In genomic region chr2:40827371-40827770, GRCh38 we compare ENCODE assay signal across 17 cellular contexts.
DNase-seq lines count a peak whose midpoint lies in the region; ATAC-seq and TF ChIP-seq lines count a peak whose summit lies in the region.
"Had no signal": no experiment of that assay in that cellular context is flagged by ENCODE, and none has a peak within 500 bp of the region (broad histone marks: within the 10 kb centered on the region; RNA-seq: fewer than 3 reads in every experiment).

No MANE protein-coding gene starts in this region.

- peaks cover 11% of the 10 kb centered on the region for H3K4me1 Mint-ChIP-seq in activated naive CD4-positive, alpha-beta T cell treated with anti-CD3 and anti-CD28 coated beads, Interleukin-2, amount 10 ng/mL, durations not matched to agents 7 days and 5 days
- peaks cover 7% of the 10 kb centered on the region for H3K4me1 Mint-ChIP-seq in activated naive CD4-positive, alpha-beta T cell treated with anti-CD3 and anti-CD28 coated beads for 36 hours (ENCODE audit: low read depth)
- no peaks in the 10 kb centered on the region for H3K4me1 Mint-ChIP-seq in WTC11
- H3K4me1 Mint-ChIP-seq: IgD-negative memory B cell had no signal

- no peaks in the 10 kb centered on the region for H3K36me3 Mint-ChIP-seq in activated naive CD4-positive, alpha-beta T cell treated with anti-CD3 and anti-CD28 coated beads, Interleukin-2, amount 10 ng/mL, durations not matched to agents 7 days and 5 days
- no peaks in the 10 kb centered on the region for H3K36me3 Mint-ChIP-seq in activated naive CD4-positive, alpha-beta T cell treated with anti-CD3 and anti-CD28 coated beads for 36 hours (ENCODE audit: low read depth)
- no peaks in the 10 kb centered on the region for H3K36me3 Mint-ChIP-seq in WTC11
- H3K36me3 Mint-ChIP-seq: IgD-negative memory B cell had no signal

- H3K9me3 Mint-ChIP-seq in activated naive CD4-positive, alpha-beta T cell treated with anti-CD3 and anti-CD28 coated beads, Interleukin-2, amount 10 ng/mL, durations not matched to agents 7 days and 5 days, result no peaks in the 10 kb centered on the region
- peaks cover 7% of the 10 kb centered on the region for H3K9me3 Mint-ChIP-seq in activated naive CD4-positive, alpha-beta T cell treated with anti-CD3 and anti-CD28 coated beads for 36 hours
- H3K9me3 Mint-ChIP-seq in WTC11, result no peaks in the 10 kb centered on the region

- TF ChIP-seq CTCF in WTC11 (IDR thresholded peaks at IDR 0.05), result no peak

- DNase-seq in activated naive CD4-positive, alpha-beta T cell treated with anti-CD3 and anti-CD28 coated beads, Interleukin-2, amount 10 ng/mL, durations not matched to agents 7 days and 5 days, result no peak
- DNase-seq in activated naive CD4-positive, alpha-beta T cell treated with anti-CD3 and anti-CD28 coated beads for 36 hours, result no peak
- DNase-seq in NCI-H146 (lab: John Stamatoyannopoulos, UW) (peak; percentile 44), WTC11 (ENCODE audit: low spot score) (no peak), NCI-H524 (lab: John Stamatoyannopoulos, UW) (no peak)
- DNase-seq: ACHN, COR-L47, H7, Kasumi-1, MM.1S, NCI-H1105, NCI-H187, NCI-H526, PC-9 had no signal

- intact Hi-C loops in activated naive CD4-positive, alpha-beta T cell treated with anti-CD3 and anti-CD28 coated beads for 36 hours (cut with micrococcal nuclease), result no loop called here

- peak overlapping the region; percentile 6 for H3K27ac Mint-ChIP-seq in activated naive CD4-positive, alpha-beta T cell treated with anti-CD3 and anti-CD28 coated beads, Interleukin-2, amount 10 ng/mL, durations not matched to agents 7 days and 5 days
- H3K27ac Mint-ChIP-seq in activated naive CD4-positive, alpha-beta T cell treated with anti-CD3 and anti-CD28 coated beads for 36 hours, result no peak overlapping the region
- H3K27ac Mint-ChIP-seq in WTC11, result no peak overlapping the region
- H3K27ac Mint-ChIP-seq: IgD-negative memory B cell had no signal

- POLR2A ChIA-PET in WTC11 (lab: Charles Lee), result no interaction called here

- H3K4me3 Mint-ChIP-seq in activated naive CD4-positive, alpha-beta T cell treated with anti-CD3 and anti-CD28 coated beads, Interleukin-2, amount 10 ng/mL, durations not matched to agents 7 days and 5 days, result no peak overlapping the region
- no peak overlapping the region for H3K4me3 Mint-ChIP-seq in activated naive CD4-positive, alpha-beta T cell treated with anti-CD3 and anti-CD28 coated beads for 36 hours
- no peak overlapping the region for H3K4me3 Mint-ChIP-seq in WTC11
- H3K4me3 Mint-ChIP-seq: IgD-negative memory B cell had no signal

- H3K27me3 Mint-ChIP-seq in activated naive CD4-positive, alpha-beta T cell treated with anti-CD3 and anti-CD28 coated beads, Interleukin-2, amount 10 ng/mL, durations not matched to agents 7 days and 5 days, result no peaks in the 10 kb centered on the region
- H3K27me3 Mint-ChIP-seq in activated naive CD4-positive, alpha-beta T cell treated with anti-CD3 and anti-CD28 coated beads for 36 hours (ENCODE audit: low read depth), result no peaks in the 10 kb centered on the region
- no peaks in the 10 kb centered on the region for H3K27me3 Mint-ChIP-seq in WTC11 (ENCODE audit: low read depth)
- H3K27me3 Mint-ChIP-seq: IgD-negative memory B cell had no signal

- peak; percentile 72 for ATAC-seq in WTC11
- no peak for ATAC-seq in HG03139 (IDR thresholded peaks at IDR 0.05; ENCODE audit: unreplicated experiment)
- no peak for ATAC-seq in GM19467 (IDR thresholded peaks at IDR 0.05; ENCODE audit: unreplicated experiment)

- CTCF ChIA-PET in activated naive CD4-positive, alpha-beta T cell treated with anti-CD3 and anti-CD28 coated beads, Interleukin-2, amount 10 ng/mL, durations not matched to agents 7 days and 5 days (lab: Charles Lee), result no interaction called here
- CTCF ChIA-PET in activated naive CD4-positive, alpha-beta T cell treated with anti-CD3 and anti-CD28 coated beads for 36 hours (lab: Charles Lee), result no interaction called here
- CTCF ChIA-PET in WTC11 (lab: Charles Lee), result no interaction called here

TF ChIP-seq in WTC11, 78 proteins besides CTCF, POLR2A, EP300 and RAD21 (continues in another document):
- TF ChIP-seq SOX15 (CRISPR knock-in tag; IDR thresholded peaks at IDR 0.05), result no peak
- no peak for TF ChIP-seq JAZF1 (CRISPR knock-in tag; IDR thresholded peaks at IDR 0.05)
- TF ChIP-seq KAT7 (CRISPR knock-in tag; IDR thresholded peaks at IDR 0.05; ENCODE audit: borderline replicate concordance), result no peak
- TF ChIP-seq ZMAT4 (CRISPR knock-in tag; IDR thresholded peaks at IDR 0.05), result no peak
- no peak for TF ChIP-seq EMX1 (CRISPR knock-in tag; IDR thresholded peaks at IDR 0.05)
- no peak for TF ChIP-seq ATF1 (CRISPR knock-in tag; IDR thresholded peaks at IDR 0.05)
- TF ChIP-seq ARID4B (CRISPR knock-in tag; IDR thresholded peaks at IDR 0.05; ENCODE audit: borderline replicate concordance), result no peak
- TF ChIP-seq CDX4 (CRISPR knock-in tag; IDR thresholded peaks at IDR 0.05; ENCODE audit: borderline replicate concordance), result no peak
- no peak for TF ChIP-seq MYBL2 (CRISPR knock-in tag; IDR thresholded peaks at IDR 0.05)
- TF ChIP-seq TEAD1 (CRISPR knock-in tag; IDR thresholded peaks at IDR 0.05), result no peak
- no peak for TF ChIP-seq PRDM15 (CRISPR knock-in tag; IDR thresholded peaks at IDR 0.05)
